11 cellular contexts compared by ENCODE assay signal in the genomic region with DNA sequence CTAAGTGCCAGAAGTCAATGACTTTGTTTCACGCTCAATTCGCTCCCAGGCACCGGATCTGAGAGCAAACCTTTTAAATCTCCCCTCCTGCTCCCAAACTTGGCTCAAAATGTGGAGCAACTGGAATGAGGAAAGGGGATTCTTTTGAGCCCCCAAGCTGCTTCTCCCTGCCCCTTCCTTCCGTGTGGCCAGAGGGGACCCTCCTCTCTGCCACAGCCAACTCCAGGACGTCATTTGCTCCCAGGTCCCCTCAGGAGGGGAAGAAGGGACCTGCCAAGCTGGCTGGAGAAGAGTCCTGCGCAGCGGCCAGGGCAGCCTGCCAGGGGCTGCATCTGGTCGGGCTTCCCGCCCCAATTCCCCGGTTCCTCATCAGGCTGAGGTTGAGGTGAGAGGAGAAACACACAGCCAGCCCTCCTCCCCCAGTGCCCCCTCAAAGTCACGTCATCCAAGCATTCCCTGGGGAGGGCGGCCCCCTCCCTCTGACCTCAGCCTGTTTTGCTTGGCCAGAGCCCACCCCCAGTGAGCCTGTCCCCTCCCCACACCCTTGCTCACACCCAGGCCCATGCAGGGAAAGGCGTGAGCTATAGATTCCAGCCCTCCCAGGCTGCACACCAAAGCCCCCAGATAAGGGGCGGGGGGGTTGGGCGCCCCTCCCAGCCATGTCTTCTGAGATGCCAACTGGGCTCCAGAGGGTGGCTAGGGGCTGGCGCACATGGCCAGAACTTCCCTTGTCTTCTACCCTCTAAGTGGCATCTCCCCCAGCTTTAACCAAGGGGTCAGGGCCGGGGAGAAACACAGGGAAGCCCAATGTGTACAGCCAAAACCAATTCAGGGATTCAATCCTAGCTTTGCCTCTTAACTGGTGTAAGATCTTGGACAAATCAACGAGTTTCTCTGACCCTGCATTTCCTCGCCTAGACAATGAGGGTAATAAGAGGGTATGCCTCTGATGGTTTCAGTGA. TPM values are rescaled to one million over a fixed set of nuclear protein-coding genes. Genes with fewer than 3 reads are reported as not detected.
A peak's percentile ranks its signal among the peaks of the same experiment; 100 is the strongest.
DNase-seq lines count a peak whose midpoint lies in the region; ATAC-seq, FAIRE-seq and TF ChIP-seq lines count a peak whose summit lies in the region.
"Had no signal": no experiment of that assay in that cellular context is flagged by ENCODE, and none has a peak within 500 bp of the region (broad histone marks: within the 10 kb centered on the region; RNA-seq: fewer than 3 reads in every experiment).

No MANE protein-coding gene starts in this region.

- TF ChIP-seq EP300 in HepG2 (IDR thresholded peaks at IDR 0.05; ENCODE audit: low read depth in 2 of 2, low read length in 2 of 2) (no peak), HepG2 (CRISPR knock-in tag; IDR thresholded peaks at IDR 0.05; ENCODE audit: borderline replicate concordance) (no peak)

- no peak overlapping the region for H3K4me2 ChIP-seq in HepG2 (ENCODE audit: low read depth, low read length)

- peaks cover 10% of the 10 kb centered on the region for H3K4me1 Mint-ChIP-seq in activated CD4-positive, alpha-beta T cell treated with anti-CD3 and anti-CD28 coated beads, Interleukin-2, amount 10 ng/mL, durations not matched to agents 7 days and 5 days
- H3K4me1 Mint-ChIP-seq: activated naive CD4-positive, alpha-beta T cell treated with anti-CD3 and anti-CD28 coated beads, Interleukin-2, amount 50 U/mL, for 24 hours had no signal

- H4K20me1 ChIP-seq in HepG2 (ENCODE audit: insufficient read depth, low read length), result peaks cover 9% of the 10 kb centered on the region; the same call in 1 of the 2 replicates

- peaks cover 39% of the 10 kb centered on the region for H3K27me3 Mint-ChIP-seq in activated CD4-positive, alpha-beta T cell treated with anti-CD3 and anti-CD28 coated beads, Interleukin-2, amount 10 ng/mL, durations not matched to agents 7 days and 5 days

- H3K27me3 ChIP-seq in HepG2 (ENCODE audit: control insufficient read depth in 1 of 2, insufficient read depth in 2 of 2, low read length in 2 of 2) (no peaks in the 10 kb centered on the region), thymus (ENCODE audit: control insufficient read depth, insufficient read depth) (no peaks in the 10 kb centered on the region)

- H3K4me1 ChIP-seq in HepG2 (ENCODE audit: insufficient read depth, low read length) (peaks cover 78% of the 10 kb centered on the region), thymus (ENCODE audit: control insufficient read depth, insufficient read depth, low read length) (no peaks in the 10 kb centered on the region)

- TF ChIP-seq CTCF in HepG2 (CRISPR knock-in tag; IDR thresholded peaks at IDR 0.05), result no peak

- DNase-seq in NCI-H1092 treated with DMSO at 0.1 percent for 48 hours (lab: John Stamatoyannopoulos, UW) (peak; percentile 55), dermis blood vessel endothelial cell (peak; percentile 56), HepG2 (ENCODE audit: low spot score) (no peak)
- no peak for DNase-seq in activated CD4-positive, alpha-beta T cell treated with anti-CD3 and anti-CD28 coated beads, Interleukin-2, amount 10 ng/mL, durations not matched to agents 7 days and 5 days
- no peak for DNase-seq in stimulated activated CD4-positive, alpha-beta T cell treated with anti-CD3 and anti-CD28 coated beads, Interleukin-2, amount 100 ng/mL, for 24 hours
- DNase-seq: WERI-Rb-1 had no signal

- no peak overlapping the region for H2AFZ ChIP-seq in HepG2 (ENCODE audit: low read length)

- POLR2A ChIA-PET in HepG2 (lab: Yijun Ruan, JAX), result interaction anchor here (3.7 kb wide), 1 partner anchor 34 kb away, joined by 16 read pairs; the partner anchor contains the start of gene SH3PXD2A
- POLR2A ChIA-PET in activated CD4-positive, alpha-beta T cell treated with anti-CD3 and anti-CD28 coated beads, Interleukin-2, amount 10 ng/mL, durations not matched to agents 7 days and 5 days (lab: Charles Lee), result no interaction called here

- H3K9me3 ChIP-seq in HepG2 (ENCODE audit: low read length) (no peaks in the 10 kb centered on the region), thymus (ENCODE audit: control insufficient read depth) (no peaks in the 10 kb centered on the region)

- 94% methylated on average over 18 of the region's 19 CpGs for WGBS in HepG2 (ENCODE audit: low lambda C conversion rate)
- WGBS in thymus, result 50% methylated on average over 19 of the region's 19 CpGs

- no peak for TF ChIP-seq POLR2A in HepG2 (IDR thresholded peaks at IDR 0.05; ENCODE audit: insufficient read depth in 1 of 2, low read depth in 2 of 2, low read length in 2 of 2)

- no peak overlapping the region; a peak in 1 of 6 replicates for H3K4me3 ChIP-seq in HepG2 (replicated peaks in 1 of 3; ENCODE audit: insufficient read depth in 1 of 3, low read depth in 2 of 3, low read length in 3 of 3)
- H3K4me3 ChIP-seq in thymus (ENCODE audit: low read length), result no peak overlapping the region

- H3K36me3 Mint-ChIP-seq in activated CD4-positive, alpha-beta T cell treated with anti-CD3 and anti-CD28 coated beads, Interleukin-2, amount 10 ng/mL, durations not matched to agents 7 days and 5 days (ENCODE audit: low read depth), result no peaks in the 10 kb centered on the region
- H3K36me3 Mint-ChIP-seq: activated naive CD4-positive, alpha-beta T cell treated with anti-CD3 and anti-CD28 coated beads, Interleukin-2, amount 50 U/mL, for 24 hours had no signal

- CTCF ChIA-PET in HepG2 (lab: Yijun Ruan, JAX; ENCODE audit: low intra/inter-chr PET ratio, low total read pairs), result no interaction called here
- CTCF ChIA-PET in activated CD4-positive, alpha-beta T cell treated with anti-CD3 and anti-CD28 coated beads, Interleukin-2, amount 10 ng/mL, durations not matched to agents 7 days and 5 days (lab: Charles Lee), result interaction anchor here (1.0 kb wide), 1 partner anchor 29 kb away, joined by 3 read pairs; no protein-coding TSS in a partner anchor

- no TSS peak for BruUV-seq in HepG2 (replicated peaks; lab: Mats Ljungman, UMichigan)

- ATAC-seq in HepG2, result no peak
- ATAC-seq in GM19452 (IDR thresholded peaks at IDR 0.05; ENCODE audit: unreplicated experiment), result no peak
- ATAC-seq in HG02759 (IDR thresholded peaks at IDR 0.05; ENCODE audit: unreplicated experiment), result no peak

- no peak overlapping the region for H3K27ac ChIP-seq in HepG2 (ENCODE audit: extremely low read length, insufficient read depth, low read length)
- peak overlapping the region; percentile 60 for H3K27ac ChIP-seq in thymus (ENCODE audit: low read depth)
- H3K27ac ChIP-seq: HL-60, WERI-Rb-1 had no signal

- peaks cover 5 to 21% of the 10 kb centered on the region in 2 experiments; a peak in 3 of 5 replicates for H3K36me3 ChIP-seq in HepG2 (replicated peaks in 1 of 2; ENCODE audit: control insufficient read depth in 1 of 2, insufficient read depth in 2 of 2, low read length in 2 of 2)
- H3K36me3 ChIP-seq in thymus (ENCODE audit: control insufficient read depth, insufficient read depth), result no peaks in the 10 kb centered on the region
- H3K36me3 ChIP-seq: WERI-Rb-1 had no signal

- in situ Hi-C loops in HepG2 (cut with HindIII; ENCODE audit: extremely low pct_ligation_motif_present, low pct_unique_long_range_greater_than_20kb), result no loop called here

- peaks cover 67% of the 10 kb centered on the region for H3K79me2 ChIP-seq in HepG2 (ENCODE audit: insufficient read depth, low read length)

- no peak overlapping the region for H3K4me3 Mint-ChIP-seq in activated CD4-positive, alpha-beta T cell treated with anti-CD3 and anti-CD28 coated beads, Interleukin-2, amount 10 ng/mL, durations not matched to agents 7 days and 5 days
- H3K4me3 Mint-ChIP-seq: activated naive CD4-positive, alpha-beta T cell treated with anti-CD3 and anti-CD28 coated beads, Interleukin-2, amount 50 U/mL, for 24 hours had no signal

- no peaks in the 10 kb centered on the region for H3K9me3 Mint-ChIP-seq in activated CD4-positive, alpha-beta T cell treated with anti-CD3 and anti-CD28 coated beads, Interleukin-2, amount 10 ng/mL, durations not matched to agents 7 days and 5 days
- H3K9me3 Mint-ChIP-seq: activated naive CD4-positive, alpha-beta T cell treated with anti-CD3 and anti-CD28 coated beads, Interleukin-2, amount 50 U/mL, for 24 hours had no signal

- no peak overlapping the region for H3K27ac Mint-ChIP-seq in activated CD4-positive, alpha-beta T cell treated with anti-CD3 and anti-CD28 coated beads, Interleukin-2, amount 10 ng/mL, durations not matched to agents 7 days and 5 days
- H3K27ac Mint-ChIP-seq: activated naive CD4-positive, alpha-beta T cell treated with anti-CD3 and anti-CD28 coated beads, Interleukin-2, amount 50 U/mL, for 24 hours had no signal

- no peak overlapping the region for H3K9ac ChIP-seq in HepG2 (ENCODE audit: insufficient read depth, low read depth, low read length)

- TF ChIP-seq RAD21 in HepG2 (CRISPR knock-in tag; IDR thresholded peaks at IDR 0.05), result no peak

- intact Hi-C loops in HepG2 (cut with micrococcal nuclease; ENCODE audit: unreplicated experiment), result no loop called here

- no peak for FAIRE-seq in HepG2 (lab: Jason Lieb, UNC)

RNA-seq across cellular contexts. Expression of gene SH3PXD2A, which starts 35.0 kb away (rescaled TPM):
- total RNA-seq in dermis blood vessel endothelial cell (2.4 and 3.9 TPM in 2 replicates), HepG2 (2016; rRNA removed; fragmentation: Illumina TruSeq; extraction: Trizol) (11.3 and 11.9 TPM in 2 replicates)
- 4.0 and 4.5 TPM in 2 replicates for total RNA-seq in HepG2 (2016; cell fraction: cytosol; rRNA removed; fragmentation: Illumina TruSeq; extraction: Trizol; ENCODE audit: low read depth)
- total RNA-seq in HepG2 (2016; cell fraction: insoluble cytoplasmic fraction; rRNA removed; fragmentation: Illumina TruSeq; extraction: Trizol), result 9.8 and 11.8 TPM in 2 replicates
- total RNA-seq in HepG2 (2016; cell fraction: membrane; rRNA removed; fragmentation: Illumina TruSeq; extraction: Trizol), result 5.9 and 6.1 TPM in 2 replicates
- 16.3 and 19.2 TPM in 2 replicates for total RNA-seq in HepG2 (2016; cell fraction: nucleus; rRNA removed; fragmentation: Illumina TruSeq; extraction: Trizol)
- polyA plus RNA-seq in HepG2 (2011; rRNA removed) (11.1 and 12.3 TPM in 2 replicates), thymus (9.5 TPM)
- 6.6 and 7.4 TPM in 2 replicates for polyA plus RNA-seq in HepG2 (2011; cell fraction: cytosol; rRNA removed)
- 57.1 and 64.0 TPM in 2 replicates for polyA plus RNA-seq in HepG2 (2011; cell fraction: nucleus; rRNA removed)
- 17.1 and 19.3 TPM in 2 replicates for polyA plus RNA-seq in HepG2 (2012)
- 0.71 and 0.86 TPM in 2 replicates for polyA plus RNA-seq in HepG2 (2016; cell fraction: cytosol; fragmentation: Illumina TruSeq; extraction: Trizol; ENCODE audit: low read depth)
- polyA plus RNA-seq in HepG2 (2016; cell fraction: insoluble cytoplasmic fraction; fragmentation: Illumina TruSeq; extraction: Trizol; ENCODE audit: low read depth), result 12.9 and 16.7 TPM in 2 replicates
- polyA plus RNA-seq in HepG2 (2016; cell fraction: membrane; fragmentation: Illumina TruSeq; extraction: Trizol; ENCODE audit: low read depth), result 3.4 and 3.5 TPM in 2 replicates
- 64.6 and 72.1 TPM in 2 replicates for polyA plus RNA-seq in HepG2 (2016; cell fraction: nucleus; fragmentation: Illumina TruSeq; extraction: Trizol; ENCODE audit: insufficient read depth, low read depth)
- polyA minus RNA-seq in HepG2 (2011; rRNA and poly(A)+ RNA removed; ENCODE audit: low replicate concordance), result 15.4 and 19.2 TPM in 2 replicates
- polyA minus RNA-seq in HepG2 (2011; cell fraction: cytosol; rRNA and poly(A)+ RNA removed), result 13.5 and 14.3 TPM in 2 replicates
- polyA minus RNA-seq in HepG2 (2011; cell fraction: nucleus; rRNA and poly(A)+ RNA removed), result 19.7 and 22.9 TPM in 2 replicates
- 10 to 100 TPM; 11.9 to 12.7 TPM for total RNA-seq in activated CD4-positive, alpha-beta T cell treated with anti-CD3 and anti-CD28 coated beads, Interleukin-2, amount 10 ng/mL, durations not matched to agents 7 days and 5 days

Comparison
In these comparisons a context has a peak if more than half of its experiments do, and no peak if none do; other contexts are left out.
1. DNase-seq: peak in NCI-H1092 treated with DMSO at 0.1 percent for 48 hours (single experiment) and dermis blood vessel endothelial cell (single experiment); none in HepG2 (single experiment), activated CD4-positive, alpha-beta T cell treated with anti-CD3 and anti-CD28 coated beads, Interleukin-2, amount 10 ng/mL, durations not matched to agents 7 days and 5 days (single experiment) and stimulated activated CD4-positive, alpha-beta T cell treated with anti-CD3 and anti-CD28 coated beads, Interleukin-2, amount 100 ng/mL, for 24 hours (0 of 2).